13 cellular contexts compared by ENCODE assay signal in the genomic region with DNA sequence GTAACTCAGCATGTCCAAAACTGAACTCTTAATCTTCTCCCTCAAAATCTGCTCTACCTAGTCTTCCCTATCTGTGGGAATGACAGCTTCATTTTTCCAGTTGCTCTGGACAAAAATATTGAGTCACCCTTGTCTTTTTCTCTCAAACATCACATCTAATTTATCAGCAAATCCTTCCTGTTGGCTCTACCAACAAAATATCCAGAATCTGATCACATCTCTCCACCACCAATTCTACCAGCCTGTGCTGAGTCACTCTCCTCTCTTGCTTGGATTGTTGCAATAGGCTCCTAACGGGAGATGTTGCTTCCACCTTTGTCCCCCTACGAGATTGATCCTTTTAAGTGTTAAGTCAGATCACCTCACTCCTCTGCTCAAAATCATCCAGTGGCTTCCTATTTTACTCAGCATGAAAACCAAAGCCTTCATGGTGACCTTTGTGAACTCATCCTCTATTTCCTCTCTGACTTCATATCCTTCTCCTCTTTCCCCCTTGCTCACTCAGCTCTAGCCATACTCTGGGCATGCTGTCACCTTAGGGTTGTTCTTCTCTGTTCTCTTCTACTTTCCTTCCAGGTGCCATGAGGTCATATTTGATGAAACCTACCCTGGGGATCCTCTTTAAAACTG.
A peak's percentile ranks its signal among the peaks of the same experiment; 100 is the strongest.
DNase-seq lines count a peak whose midpoint lies in the region; ATAC-seq and TF ChIP-seq lines count a peak whose summit lies in the region.
"Had no signal": no experiment of that assay in that cellular context is flagged by ENCODE, and none has a peak within 500 bp of the region (broad histone marks: within the 10 kb centered on the region; RNA-seq: fewer than 3 reads in every experiment).

No MANE protein-coding gene starts in this region.

- peak overlapping the region; percentile 37 for H3K27ac ChIP-seq in ACC112 (ENCODE audit: low read depth, low read length)
- H3K27ac ChIP-seq in brain microvascular endothelial cell = no peak overlapping the region
- H3K27ac ChIP-seq: neutrophil, thyroid gland, VCaP had no signal

- DNase-seq in brain microvascular endothelial cell = peak; percentile 12
- DNase-seq in stimulated activated naive CD4-positive, alpha-beta T cell (lab: John Stamatoyannopoulos, UW) = no peak
- DNase-seq: CD4-positive, CD25-positive, alpha-beta regulatory T cell; stimulated activated CD4-positive, alpha-beta T cell treated with anti-CD3 and anti-CD28 coated beads, Interleukin-4, amount 100 ng/mL, for 4 hours; thyroid gland had no signal

- H3K9me2 ChIP-seq in Loucy (replicated peaks; ENCODE audit: low read depth, low read length) = no peaks in the 10 kb centered on the region

- in situ Hi-C loops in brain microvascular endothelial cell (cut with HindIII; ENCODE audit: low pct_ligation_motif_present, low sequenced_read_pairs) = no loop called here

- H3K4me3 ChIP-seq in ACC112 (ENCODE audit: low read depth, low read length) = no peak overlapping the region
- H3K4me3 ChIP-seq in Loucy (ENCODE audit: low read length, poor library complexity, severe bottlenecking) = no peak overlapping the region
- no peak overlapping the region for H3K4me3 ChIP-seq in brain microvascular endothelial cell (ENCODE audit: low read depth, low read length)
- H3K4me3 ChIP-seq: thyroid gland had no signal

- no peaks in the 10 kb centered on the region for H3K36me3 ChIP-seq in ACC112 (ENCODE audit: insufficient read depth, low read length)
- H3K36me3 ChIP-seq in Loucy (ENCODE audit: insufficient read depth, low read length) = no peaks in the 10 kb centered on the region
- H3K36me3 ChIP-seq in brain microvascular endothelial cell (replicated peaks) = no peaks in the 10 kb centered on the region
- H3K36me3 ChIP-seq: neutrophil, thyroid gland had no signal

- no peaks in the 10 kb centered on the region for H4K20me1 ChIP-seq in Loucy (ENCODE audit: insufficient read depth, low read length, poor library complexity, severe bottlenecking)

- H3K4me2 ChIP-seq in Loucy (ENCODE audit: low read depth, low read length, poor library complexity, severe bottlenecking) = peak overlapping the region; percentile 14

- peak overlapping the region; percentile 16 for H2AFZ ChIP-seq in ACC112 (ENCODE audit: low read length, unreplicated experiment)
- H2AFZ ChIP-seq in Loucy (ENCODE audit: low read length) = peak overlapping the region; percentile 80

- no peaks in the 10 kb centered on the region for H3K27me3 ChIP-seq in ACC112 (ENCODE audit: insufficient read depth, low read length)
- H3K27me3 ChIP-seq in Loucy (ENCODE audit: insufficient read depth, low read length, poor library complexity, severe bottlenecking) = no peaks in the 10 kb centered on the region
- no peaks in the 10 kb centered on the region for H3K27me3 ChIP-seq in brain microvascular endothelial cell (replicated peaks)
- H3K27me3 ChIP-seq: thyroid gland had no signal

- no peaks in the 10 kb centered on the region for H3K9me3 ChIP-seq in Loucy (ENCODE audit: insufficient read depth, low read depth, low read length)
- H3K9me3 ChIP-seq: neutrophil, thyroid gland had no signal

- peak; percentile 39 for ATAC-seq in GM19452 (IDR thresholded peaks at IDR 0.05; ENCODE audit: unreplicated experiment)
- no peak for ATAC-seq in HG03460 (IDR thresholded peaks at IDR 0.05; ENCODE audit: unreplicated experiment)
- no peak for ATAC-seq in GM19467 (IDR thresholded peaks at IDR 0.05; ENCODE audit: unreplicated experiment)
- no peak for ATAC-seq in HG02970 (IDR thresholded peaks at IDR 0.05; ENCODE audit: low FRiP score, unreplicated experiment)

- H3K4me1 ChIP-seq in ACC112 (ENCODE audit: control insufficient read depth, insufficient read depth, low read length, unreplicated experiment) (peaks cover 24% of the 10 kb centered on the region), Loucy (ENCODE audit: insufficient read depth, low read length, poor library complexity, severe bottlenecking) (peaks cover 25% of the 10 kb centered on the region)
- H3K4me1 ChIP-seq: thyroid gland had no signal

- H3F3A ChIP-seq in Loucy (ENCODE audit: low read depth) = no peaks in the 10 kb centered on the region

- no peak overlapping the region for H3K9ac ChIP-seq in Loucy (ENCODE audit: low read depth, low read length, poor library complexity, severe bottlenecking)

- H3K79me2 ChIP-seq in ACC112 (ENCODE audit: control insufficient read depth, insufficient read depth, low read length, unreplicated experiment) = no peaks in the 10 kb centered on the region
- H3K79me2 ChIP-seq in Loucy (ENCODE audit: insufficient read depth, low read length) = no peaks in the 10 kb centered on the region

- no peak for TF ChIP-seq CTCF in Loucy (conservative IDR thresholded peaks at IDR 0.05; ENCODE audit: low read length)
- no peak for TF ChIP-seq CTCF in brain microvascular endothelial cell (IDR thresholded peaks at IDR 0.05; ENCODE audit: low read depth, low read length, missing control alignments)
